7 cellular contexts compared by ENCODE assay signal in genomic region chr16:67430504-67431076, GRCh38. TPM values are rescaled to one million over a fixed set of nuclear protein-coding genes. Genes with fewer than 3 reads are reported as not detected.
DNase-seq lines count a peak whose midpoint lies in the region; ATAC-seq and TF ChIP-seq lines count a peak whose summit lies in the region.
"Had no signal": no experiment of that assay in that cellular context is flagged by ENCODE, and none has a peak within 500 bp of the region (broad histone marks: within the 10 kb centered on the region; RNA-seq: fewer than 3 reads in every experiment).

No MANE protein-coding gene starts in this region.

- peak; percentile 28 for ATAC-seq in left ventricle myocardium superior
- ATAC-seq in stimulated activated naive CD8-positive, alpha-beta T cell treated with anti-CD3 and anti-CD28 coated beads, Interleukin-15, Interleukin-2, amounts not matched to agents 100 U/mL and 50 U/mL, for 24 hours, result peak; percentile 26

- DNase-seq in GM12864 (ENCODE audit: low read depth) (no peak), left ventricle myocardium superior (no peak), substantia nigra (lab: John Stamatoyannopoulos, UW) (no peak), NAMALWA (ENCODE audit: low spot score) (no peak)
- peak; percentile 41 for DNase-seq in activated CD4-positive, CD25-positive, alpha-beta regulatory T cell treated with anti-CD3 and anti-CD28 coated beads, Interleukin-2, amount 50 U/mL, for 72 hours
- peak; percentile 45 for DNase-seq in stimulated activated naive CD8-positive, alpha-beta T cell treated with anti-CD3 and anti-CD28 coated beads, Interleukin-15, Interleukin-2, amounts not matched to agents 100 U/mL and 50 U/mL, for 24 hours

- intact Hi-C loops in left ventricle myocardium superior (cut with micrococcal nuclease), result no loop called here

- no peak for TF ChIP-seq CTCF in GM12864 (IDR thresholded peaks at IDR 0.05; ENCODE audit: low read depth, low read length, missing control alignments)

- H3K4me3 ChIP-seq in GM12864 (ENCODE audit: low read depth, low read length), result peak overlapping the region; percentile 38

- no peak overlapping the region for H3K27ac ChIP-seq in substantia nigra (ENCODE audit: low read depth, low read length, poor library complexity, severe bottlenecking)

RNA-seq across cellular contexts. Expression of gene HSD11B2, which starts 0.3 kb away (rescaled TPM):
- total RNA-seq in left ventricle myocardium superior, result 0.89 TPM
- total RNA-seq: RPMI7951 had no signal

RNA-seq across cellular contexts. Expression of gene ZDHHC1, which starts 14.3 kb away (rescaled TPM):
- total RNA-seq in left ventricle myocardium superior, result 3.5 TPM

RNA-seq across cellular contexts. Expression of gene TPPP3, which starts 37.3 kb away (rescaled TPM):
- total RNA-seq in left ventricle myocardium superior, result 8.9 TPM

RNA-seq across cellular contexts. Expression of gene ATP6V0D1, which starts 50.4 kb away (rescaled TPM):
- total RNA-seq in left ventricle myocardium superior, result 66.6 TPM

RNA-seq across cellular contexts. Expression of gene AGRP, which starts 52.8 kb away (rescaled TPM):
- not detected for total RNA-seq in left ventricle myocardium superior
- total RNA-seq: RPMI7951 had no signal

Comparison
In these comparisons a context has a peak if more than half of its experiments do, and no peak if none do; other contexts are left out.
1. DNase-seq: peak in activated CD4-positive, CD25-positive, alpha-beta regulatory T cell treated with anti-CD3 and anti-CD28 coated beads, Interleukin-2, amount 50 U/mL, for 72 hours (single experiment) and stimulated activated naive CD8-positive, alpha-beta T cell treated with anti-CD3 and anti-CD28 coated beads, Interleukin-15, Interleukin-2, amounts not matched to agents 100 U/mL and 50 U/mL, for 24 hours (single experiment); none in GM12864 (single experiment), left ventricle myocardium superior (single experiment), substantia nigra (0 of 49) and NAMALWA (single experiment).